In the genomic region with DNA sequence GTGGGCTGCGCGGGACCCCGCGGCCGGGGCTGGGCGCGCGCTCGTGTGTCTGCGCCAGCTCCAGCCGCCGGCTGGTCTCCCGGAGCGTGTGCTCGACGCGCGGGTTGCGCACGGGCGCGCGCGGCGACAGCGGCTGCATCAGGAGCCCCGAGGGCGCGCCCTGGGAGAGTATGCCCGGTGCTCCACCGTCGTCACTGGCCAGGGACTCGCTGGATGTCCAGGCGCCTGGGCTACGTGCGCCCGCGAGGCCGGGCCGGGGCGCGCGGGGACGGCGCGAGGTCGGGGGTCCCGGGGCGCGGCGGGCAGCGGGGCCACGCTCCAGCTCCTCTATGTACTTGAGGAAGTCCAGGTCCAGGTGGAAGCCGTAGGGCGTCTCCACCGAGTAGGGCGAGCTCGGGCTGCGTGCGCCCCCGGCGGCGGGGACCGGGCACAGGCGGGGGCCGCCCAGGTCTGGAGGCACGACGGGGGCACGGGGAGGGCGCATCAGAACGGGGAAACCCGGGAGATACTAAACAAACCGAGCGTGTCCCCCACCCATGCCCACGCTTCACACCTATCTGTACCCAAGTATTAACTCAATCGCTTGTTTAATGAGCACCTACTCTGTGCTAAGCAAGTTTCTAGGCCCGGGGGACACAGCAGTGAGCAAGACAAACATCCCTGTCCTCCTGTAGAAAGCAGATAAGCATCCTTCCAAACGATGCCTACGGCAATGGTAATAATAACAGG, we compare ENCODE assay signal across 8 cellular contexts. TPM values are rescaled to one million over a fixed set of nuclear protein-coding genes. Genes with fewer than 3 reads are reported as not detected.
DNase-seq lines count a peak whose midpoint lies in the region; ATAC-seq and TF ChIP-seq lines count a peak whose summit lies in the region.

No MANE protein-coding gene starts in this region.

- H3K4me1 ChIP-seq in heart left ventricle (peaks cover 10 to 57% (median 36%) of the 10 kb centered on the region in 12 donors), fibroblast of lung (ENCODE audit: control insufficient read depth, extremely low read depth, insufficient read depth, low read length) (no peaks in the 10 kb centered on the region)

- H3K9me3 ChIP-seq in heart left ventricle (no peaks in the 10 kb centered on the region), SU-DHL-6 (ENCODE audit: insufficient read depth, low read length) (no peaks in the 10 kb centered on the region), fibroblast of lung (ENCODE audit: control insufficient read depth, insufficient read depth, low read depth, low read length) (no peaks in the 10 kb centered on the region)

- H3K36me3 Mint-ChIP-seq in stimulated activated naive CD8-positive, alpha-beta T cell treated with anti-CD3 and anti-CD28 coated beads, Interleukin-15, Interleukin-2, amounts not matched to agents 100 ng/mL and 50 ng/mL, for 24 hours (ENCODE audit: low read depth): no peaks in the 10 kb centered on the region

- no peak for DNase-seq in heart left ventricle
- no peak for DNase-seq in left cardiac atrium
- no peak for DNase-seq in fibroblast of lung (ENCODE audit: low read depth in 2 of 2)
- no peak for DNase-seq in activated gamma-delta T cell (lab: John Stamatoyannopoulos, UW)
- no peak for DNase-seq in dermis blood vessel endothelial cell

- peak overlapping the region; percentile 60 for H3K4me3 Mint-ChIP-seq in stimulated activated naive CD8-positive, alpha-beta T cell treated with anti-CD3 and anti-CD28 coated beads, Interleukin-15, Interleukin-2, amounts not matched to agents 100 ng/mL and 50 ng/mL, for 24 hours

- ATAC-seq in heart left ventricle (no peak), left cardiac atrium (no peak), GM19463 (IDR thresholded peaks at IDR 0.05; ENCODE audit: unreplicated experiment) (no peak)

- TF ChIP-seq CTCF in heart left ventricle (IDR thresholded peaks at IDR 0.05) (peak in 3 of 12 donors; percentile 4 to 12 (median 9)), SU-DHL-6 (IDR thresholded peaks at IDR 0.05; ENCODE audit: insufficient read depth, low read length, poor library complexity, severe bottlenecking) (no peak), fibroblast of lung (conservative IDR thresholded peaks at IDR 0.05 in 1 of 2, IDR thresholded peaks at IDR 0.05 in 1 of 2; ENCODE audit: low read depth in 1 of 2, low read length in 2 of 2) (no peak)

- H2AFZ ChIP-seq in SU-DHL-6 (ENCODE audit: low read depth, low read length, severe bottlenecking) (no peak overlapping the region), fibroblast of lung (ENCODE audit: low read length) (no peak overlapping the region)

- no peak for TF ChIP-seq POLR2A in heart left ventricle (IDR thresholded peaks at IDR 0.05)

- H3K4me3 ChIP-seq in heart left ventricle: peak overlapping the region in 8 of 12 donors; percentile 15 to 45 (median 39)
- peak overlapping the region; percentile 35 for H3K4me3 ChIP-seq in SU-DHL-6 (ENCODE audit: insufficient read depth, low read length, poor library complexity, severe bottlenecking)
- no peak overlapping the region for H3K4me3 ChIP-seq in fibroblast of lung (replicated peaks in 1 of 4; ENCODE audit: control extremely low read depth in 1 of 4, insufficient read depth in 1 of 4, low read depth in 3 of 4, low read length in 4 of 4)

- peaks cover 0 to 15% (median 2%) of the 10 kb centered on the region in 9 donors for H3K36me3 ChIP-seq in heart left ventricle
- no peaks in the 10 kb centered on the region for H3K36me3 ChIP-seq in SU-DHL-6 (ENCODE audit: low read length)
- H3K36me3 ChIP-seq in fibroblast of lung (ENCODE audit: control insufficient read depth, insufficient read depth, low read length): no peaks in the 10 kb centered on the region

- H3K9ac ChIP-seq in SU-DHL-6 (ENCODE audit: low read length) (peak overlapping the region; percentile 32; the same call in 1 of the 2 replicates), fibroblast of lung (ENCODE audit: insufficient read depth, low read length) (no peak overlapping the region)

- H4K20me1 ChIP-seq in SU-DHL-6 (ENCODE audit: low read depth, low read length) (no peaks in the 10 kb centered on the region), fibroblast of lung (ENCODE audit: control insufficient read depth, extremely low read depth, insufficient read depth, low read length) (no peaks in the 10 kb centered on the region)

- H3K27me3 ChIP-seq in heart left ventricle (peaks cover 6 to 44% (median 13%) of the 10 kb centered on the region in 9 donors), SU-DHL-6 (ENCODE audit: low read length) (no peaks in the 10 kb centered on the region), fibroblast of lung (ENCODE audit: control insufficient read depth, insufficient read depth, low read length) (peaks cover 24% of the 10 kb centered on the region)

- H3K27me3 Mint-ChIP-seq in stimulated activated naive CD8-positive, alpha-beta T cell treated with anti-CD3 and anti-CD28 coated beads, Interleukin-15, Interleukin-2, amounts not matched to agents 100 ng/mL and 50 ng/mL, for 24 hours: peaks cover 33% of the 10 kb centered on the region

- WGBS in heart left ventricle, 4 donors: 16 to 28% (median 22%) methylated on average over 27 to 79 of the region's 79 CpGs

- H3K79me2 ChIP-seq in SU-DHL-6 (ENCODE audit: insufficient read depth, low read length) (no peaks in the 10 kb centered on the region), fibroblast of lung (ENCODE audit: control insufficient read depth, insufficient read depth, low read length) (no peaks in the 10 kb centered on the region)

- H3F3A ChIP-seq in SU-DHL-6 (ENCODE audit: insufficient read depth): no peaks in the 10 kb centered on the region

- peak overlapping the region; percentile 51 for H3K4me2 ChIP-seq in SU-DHL-6 (ENCODE audit: low read depth, low read length, poor library complexity, severe bottlenecking)
- peak overlapping the region; percentile 35 for H3K4me2 ChIP-seq in fibroblast of lung (ENCODE audit: extremely low read depth, insufficient read depth, low read length)

- intact Hi-C loops in heart left ventricle (cut with DNase I) (no loop called here), left cardiac atrium (cut with DNase I) (no loop called here)

- peaks cover 7% of the 10 kb centered on the region for H3K4me1 Mint-ChIP-seq in stimulated activated naive CD8-positive, alpha-beta T cell treated with anti-CD3 and anti-CD28 coated beads, Interleukin-15, Interleukin-2, amounts not matched to agents 100 ng/mL and 50 ng/mL, for 24 hours (ENCODE audit: low read depth)

- no peaks in the 10 kb centered on the region for H3K9me2 ChIP-seq in SU-DHL-6 (replicated peaks; ENCODE audit: insufficient read depth, low read length)

- no peaks in the 10 kb centered on the region for H3K9me3 Mint-ChIP-seq in stimulated activated naive CD8-positive, alpha-beta T cell treated with anti-CD3 and anti-CD28 coated beads, Interleukin-15, Interleukin-2, amounts not matched to agents 100 ng/mL and 50 ng/mL, for 24 hours

- no peak overlapping the region for H3K27ac Mint-ChIP-seq in stimulated activated naive CD8-positive, alpha-beta T cell treated with anti-CD3 and anti-CD28 coated beads, Interleukin-15, Interleukin-2, amounts not matched to agents 100 ng/mL and 50 ng/mL, for 24 hours

- peak overlapping the region in 9 of 12 donors; percentile 0 to 59 (median 44) for H3K27ac ChIP-seq in heart left ventricle
- H3K27ac ChIP-seq in SU-DHL-6 (ENCODE audit: low read depth, low read length): no peak overlapping the region
- no peak overlapping the region for H3K27ac ChIP-seq in fibroblast of lung (ENCODE audit: insufficient read depth, low read length)

RNA-seq across cellular contexts. Expression of a gene that starts 7.6 kb away (rescaled TPM):
- total RNA-seq in heart left ventricle (10 to 100 TPM; 12.3 to 33.6 (median 15.9) TPM), left cardiac atrium (10 to 100 TPM; 19.3 to 19.6 TPM), fibroblast of lung (0.17 and 0.26 TPM in 2 replicates), dermis blood vessel endothelial cell (156 and 179 TPM in 2 replicates)
- polyA plus RNA-seq in heart left ventricle (10 to 100 TPM; 16.9 to 19.4 TPM), fibroblast of lung (0.23 TPM in 1 of 2 replicates, not detected in the other)
- polyA plus RNA-seq in fibroblast of lung (2012): 0.64 TPM in 1 of 2 replicates, not detected in the other
- not detected in 2 replicates for polyA minus RNA-seq in fibroblast of lung (ENCODE audit: low replicate concordance)

RNA-seq across cellular contexts. Expression of a gene that starts 14.2 kb away (rescaled TPM):
- 1,000 to 10,000 TPM in 6 of 9 donors, 100 to 1,000 TPM in 3; 271 to 1,278 (median 1,186) TPM for total RNA-seq in heart left ventricle
- polyA plus RNA-seq in heart left ventricle: 100 to 1,000 TPM; 410 to 899 TPM
- 1,000 to 10,000 TPM; 1,064 to 1,153 TPM for total RNA-seq in left cardiac atrium
- 216 and 254 TPM in 2 replicates for total RNA-seq in fibroblast of lung
- 286 and 331 TPM in 2 replicates for polyA plus RNA-seq in fibroblast of lung
- polyA plus RNA-seq in fibroblast of lung (2012): 1,477 and 2,338 TPM in 2 replicates
- 246 and 267 TPM in 2 replicates for polyA minus RNA-seq in fibroblast of lung (ENCODE audit: low replicate concordance)
- total RNA-seq in dermis blood vessel endothelial cell: 278 and 408 TPM in 2 replicates

RNA-seq across cellular contexts. Expression of a gene that starts 14.3 kb away (rescaled TPM):
- total RNA-seq in heart left ventricle (100 to 1,000 TPM in 4 of 9 donors, 10 to 100 TPM in 5; 74.5 to 179 (median 93.6) TPM), left cardiac atrium (10 to 100 TPM; 65.3 to 83.8 TPM), fibroblast of lung (19.3 and 33.7 TPM in 2 replicates), dermis blood vessel endothelial cell (10.2 and 11.7 TPM in 2 replicates)
- polyA plus RNA-seq in heart left ventricle (100 to 1,000 TPM; 168 to 393 TPM), fibroblast of lung (20.9 and 25.5 TPM in 2 replicates)
- 94.8 and 108 TPM in 2 replicates for polyA plus RNA-seq in fibroblast of lung (2012)
- polyA minus RNA-seq in fibroblast of lung (ENCODE audit: low replicate concordance): 46.0 and 57.5 TPM in 2 replicates

RNA-seq across cellular contexts. Expression of a gene that starts 27.3 kb away (rescaled TPM):
- total RNA-seq in heart left ventricle (10 to 100 TPM; 17.7 to 74.8 (median 35.7) TPM), left cardiac atrium (10 to 100 TPM; 33.6 to 40.8 TPM), fibroblast of lung (9.8 and 22.6 TPM in 2 replicates), dermis blood vessel endothelial cell (38.8 and 57.5 TPM in 2 replicates)
- polyA plus RNA-seq in heart left ventricle (10 to 100 TPM; 37.8 to 70.5 TPM), fibroblast of lung (13.9 and 29.1 TPM in 2 replicates)
- 24.4 and 49.0 TPM in 2 replicates for polyA plus RNA-seq in fibroblast of lung (2012)
- 19.4 and 23.0 TPM in 2 replicates for polyA minus RNA-seq in fibroblast of lung (ENCODE audit: low replicate concordance)

RNA-seq across cellular contexts. Expression of a gene that starts 28.4 kb away (rescaled TPM):
- 100 to 1,000 TPM in 1 of 9 donors, 10 to 100 TPM in 4, 1 to 10 TPM in 4; 2.4 to 117 (median 10.8) TPM for total RNA-seq in heart left ventricle
- 10 to 100 TPM in 1 of 2 donors, 1 to 10 TPM in 1; 9.4 to 13.6 TPM for polyA plus RNA-seq in heart left ventricle
- 10 to 100 TPM; 16.3 to 81.6 TPM for total RNA-seq in left cardiac atrium
- 1.7 and 6.7 TPM in 2 replicates for total RNA-seq in fibroblast of lung
- polyA plus RNA-seq in fibroblast of lung: 6.0 and 6.6 TPM in 2 replicates
- 7.1 and 8.1 TPM in 2 replicates for polyA plus RNA-seq in fibroblast of lung (2012)
- 2.5 and 5.8 TPM in 2 replicates for polyA minus RNA-seq in fibroblast of lung (ENCODE audit: low replicate concordance)
- 4.3 and 8.7 TPM in 2 replicates for total RNA-seq in dermis blood vessel endothelial cell

Comparison
In these comparisons a context has a peak if more than half of its experiments do, and no peak if none do; other contexts are left out.
1. H3K27ac ChIP-seq: peak in heart left ventricle (9 of 12); none in SU-DHL-6 (single experiment) and fibroblast of lung (single experiment).
2. H3K4me3 ChIP-seq: peak in heart left ventricle (8 of 12) and SU-DHL-6 (single experiment); none in fibroblast of lung (0 of 4).
3. RNA of a gene that starts 7.6 kb away (total RNA-seq): 156 to 179 TPM in dermis blood vessel endothelial cell, 19.3 to 19.6 TPM in left cardiac atrium and 12.3 to 33.6 TPM in heart left ventricle; 0.17 to 0.26 TPM in fibroblast of lung; every median in the first group is over 10 times any median in the second.